ENCODE assay signal across 27 cellular contexts in genomic region chr3:14630404-14631100, GRCh38. TPM values are rescaled to one million over a fixed set of nuclear protein-coding genes. Genes with fewer than 3 reads are reported as not detected.
A peak's percentile ranks its signal among the peaks of the same experiment; 100 is the strongest.
DNase-seq lines count a peak whose midpoint lies in the region; ATAC-seq, FAIRE-seq and TF ChIP-seq lines count a peak whose summit lies in the region.
"Had no signal": no experiment of that assay in that cellular context is flagged by ENCODE, and none has a peak within 500 bp of the region (broad histone marks: within the 10 kb centered on the region; RNA-seq: fewer than 3 reads in every experiment).

No MANE protein-coding gene starts in this region.

- peaks cover 6% of the 10 kb centered on the region; the same call in 1 of the 2 replicates for H3K9me3 ChIP-seq in HepG2 (ENCODE audit: low read length)
- H3K9me3 ChIP-seq in osteoblast (ENCODE audit: low read depth, low read length) = no peaks in the 10 kb centered on the region
- H3K9me3 ChIP-seq: Caco-2, MG63 had no signal

- no peak overlapping the region for H3K27ac Mint-ChIP-seq in activated naive CD4-positive, alpha-beta T cell treated with anti-CD3 and anti-CD28 coated beads for 36 hours
- H3K27ac Mint-ChIP-seq: CD4-positive, alpha-beta memory T cell; T-cell had no signal

- H3K4me1 ChIP-seq in HepG2 (ENCODE audit: insufficient read depth, low read length) (peaks cover 57% of the 10 kb centered on the region), osteoblast (ENCODE audit: insufficient read depth, low read length) (peaks cover 4% of the 10 kb centered on the region)
- H3K4me1 ChIP-seq: Caco-2 had no signal

- in situ Hi-C loops in HepG2 (cut with HindIII; ENCODE audit: extremely low pct_ligation_motif_present, low pct_unique_long_range_greater_than_20kb) = no loop called here

- peak; percentile 30 for DNase-seq in activated CD8-positive, alpha-beta memory T cell treated with anti-CD3 and anti-CD28 coated beads, Interleukin-2, amount 50 U/mL, for 48 hours
- no peak for DNase-seq in activated CD8-positive, alpha-beta memory T cell treated with anti-CD3 and anti-CD28 coated beads, Interleukin-2, amount 50 U/mL, for 4 hours
- DNase-seq in HepG2 (ENCODE audit: low spot score) (no peak), OCI-M2 (lab: John Stamatoyannopoulos, UW; ENCODE audit: unreplicated experiment) (no peak), osteoblast (ENCODE audit: insufficient read length, low spot score, missing footprints) (no peak)
- DNase-seq in activated naive CD4-positive, alpha-beta T cell treated with anti-CD3 and anti-CD28 coated beads for 36 hours = no peak
- DNase-seq: C1 segment of cervical spinal cord; Caco-2; CD4-positive, alpha-beta memory T cell; DMS79 treated with DMSO at 0.1 percent for 48 hours; GF-D8; HCEC 1CT; IMR-90; KG1; MG63; NCI-H187 treated with DMSO at 0.1 percent for 48 hours; NCI-H526 treated with DMSO at 0.1 percent for 48 hours; NK-92 treated with Interleukin-12 subunit alpha and Interleukin-12 subunit beta, amount 100 ng/mL, for 24 hours; SHP77; T-cell had no signal

- H3K9ac ChIP-seq in HepG2 (ENCODE audit: insufficient read depth, low read depth, low read length) = no peak overlapping the region

- BruUV-seq in HepG2 (replicated peaks; lab: Mats Ljungman, UMichigan) = no TSS peak

- H3K4me3 ChIP-seq in HepG2 (replicated peaks in 1 of 3; ENCODE audit: insufficient read depth in 1 of 3, low read depth in 2 of 3, low read length in 3 of 3) (no peak overlapping the region), osteoblast (ENCODE audit: insufficient read depth, low read length) (no peak overlapping the region)
- H3K4me3 ChIP-seq: MG63 had no signal

- TF ChIP-seq EP300 in HepG2 (IDR thresholded peaks at IDR 0.05; ENCODE audit: low read depth in 2 of 2, low read length in 2 of 2) = no peak
- no peak for TF ChIP-seq EP300 in HepG2 (CRISPR knock-in tag; IDR thresholded peaks at IDR 0.05; ENCODE audit: borderline replicate concordance)

- no peaks in the 10 kb centered on the region for H3K79me2 ChIP-seq in HepG2 (ENCODE audit: insufficient read depth, low read length)
- no peaks in the 10 kb centered on the region for H3K79me2 ChIP-seq in osteoblast (ENCODE audit: insufficient read depth, low read length)

- H2AFZ ChIP-seq in HepG2 (ENCODE audit: low read length) (no peak overlapping the region), osteoblast (ENCODE audit: low read length) (no peak overlapping the region)

- H3K4me1 Mint-ChIP-seq in activated naive CD4-positive, alpha-beta T cell treated with anti-CD3 and anti-CD28 coated beads for 36 hours (ENCODE audit: low read depth) = no peaks in the 10 kb centered on the region
- H3K4me1 Mint-ChIP-seq: CD4-positive, alpha-beta memory T cell; T-cell had no signal

- H3K27me3 ChIP-seq in HepG2 (ENCODE audit: control insufficient read depth in 1 of 2, insufficient read depth in 2 of 2, low read length in 2 of 2) = peaks cover 1 to 15% of the 10 kb centered on the region in 2 experiments; a peak in 2 of 5 replicates
- H3K27me3 ChIP-seq in osteoblast (ENCODE audit: insufficient read depth, low read length) = no peaks in the 10 kb centered on the region
- H3K27me3 ChIP-seq: MG63 had no signal

- intact Hi-C loops in HepG2 (cut with micrococcal nuclease; ENCODE audit: unreplicated experiment) = loop anchor here (5.0 kb wide), 1 partner anchor 292 kb away; no protein-coding TSS in a partner anchor
- intact Hi-C loops in activated naive CD4-positive, alpha-beta T cell treated with anti-CD3 and anti-CD28 coated beads for 36 hours (cut with micrococcal nuclease) = no loop called here

- H3K27ac ChIP-seq in VCaP (peak overlapping the region; percentile 20; the same call in 1 of the 2 replicates), HepG2 (ENCODE audit: extremely low read length, insufficient read depth, low read length) (no peak overlapping the region), osteoblast (ENCODE audit: low read depth, low read length) (no peak overlapping the region)
- H3K27ac ChIP-seq: RWPE1 had no signal

- H4K20me1 ChIP-seq in HepG2 (ENCODE audit: insufficient read depth, low read length) (no peaks in the 10 kb centered on the region), osteoblast (ENCODE audit: insufficient read depth, low read length) (no peaks in the 10 kb centered on the region)

- POLR2A ChIA-PET in HepG2 (lab: Yijun Ruan, JAX) = interaction anchor here (0.8 kb wide), 1 partner anchor 21 kb away, joined by 6 read pairs; the partner anchor contains the start of gene CCDC174

- H3K27me3 Mint-ChIP-seq in activated naive CD4-positive, alpha-beta T cell treated with anti-CD3 and anti-CD28 coated beads for 36 hours (ENCODE audit: low read depth) = peaks cover 3% of the 10 kb centered on the region

- no peak for TF ChIP-seq POLR2A in HepG2 (IDR thresholded peaks at IDR 0.05; ENCODE audit: insufficient read depth in 1 of 2, low read depth in 2 of 2, low read length in 2 of 2)

- WGBS in HepG2 (ENCODE audit: low lambda C conversion rate) = 22% methylated on average over 9 of the region's 9 CpGs

- H3K4me2 ChIP-seq in HepG2 (ENCODE audit: low read depth, low read length) (peak overlapping the region; percentile 28), osteoblast (ENCODE audit: insufficient read depth, low read length) (no peak overlapping the region)

- CTCF ChIA-PET in HepG2 (lab: Yijun Ruan, JAX; ENCODE audit: low intra/inter-chr PET ratio, low total read pairs) = no interaction called here
- CTCF ChIA-PET in activated naive CD4-positive, alpha-beta T cell treated with anti-CD3 and anti-CD28 coated beads for 36 hours (lab: Charles Lee) = interaction anchor here (2.6 kb wide), 1 partner anchor 291 kb away, joined by 9 read pairs; no protein-coding TSS in a partner anchor

- no peaks in the 10 kb centered on the region for H3K36me3 Mint-ChIP-seq in activated naive CD4-positive, alpha-beta T cell treated with anti-CD3 and anti-CD28 coated beads for 36 hours (ENCODE audit: low read depth)
- H3K36me3 Mint-ChIP-seq: CD4-positive, alpha-beta memory T cell; T-cell had no signal

- FAIRE-seq in HepG2 (lab: Jason Lieb, UNC) = no peak
- FAIRE-seq: GM12891, H1 had no signal

- no peak overlapping the region for H3K4me3 Mint-ChIP-seq in activated naive CD4-positive, alpha-beta T cell treated with anti-CD3 and anti-CD28 coated beads for 36 hours
- H3K4me3 Mint-ChIP-seq: CD4-positive, alpha-beta memory T cell; T-cell had no signal

- TF ChIP-seq CTCF in VCaP (conservative IDR thresholded peaks at IDR 0.05) = no peak
- TF ChIP-seq CTCF in HepG2 (CRISPR knock-in tag; IDR thresholded peaks at IDR 0.05) = 0 out of 2 replicates have a peak, but pooled peaks have one; percentile 10
- no peak for TF ChIP-seq CTCF in osteoblast (IDR thresholded peaks at IDR 0.05; ENCODE audit: extremely low read depth, low read depth, low read length)

- no peaks in the 10 kb centered on the region for H3K36me3 ChIP-seq in HepG2 (replicated peaks in 1 of 2; ENCODE audit: control insufficient read depth in 1 of 2, insufficient read depth in 2 of 2, low read length in 2 of 2)
- no peaks in the 10 kb centered on the region for H3K36me3 ChIP-seq in osteoblast (ENCODE audit: insufficient read depth, low read length)
- H3K36me3 ChIP-seq: MG63 had no signal

- no peaks in the 10 kb centered on the region for H3K9me3 Mint-ChIP-seq in activated naive CD4-positive, alpha-beta T cell treated with anti-CD3 and anti-CD28 coated beads for 36 hours
- H3K9me3 Mint-ChIP-seq: T-cell had no signal

- no peak for TF ChIP-seq RAD21 in HepG2 (CRISPR knock-in tag; IDR thresholded peaks at IDR 0.05)

- peak; percentile 13; the same call in 1 of the 3 replicates for ATAC-seq in HepG2
- ATAC-seq: Panc1, T-cell had no signal

RNA-seq across cellular contexts. Expression of gene CCDC174, which starts 21.0 kb away (rescaled TPM):
- 11.0 and 12.4 TPM in 2 replicates for total RNA-seq in HepG2 (2016; rRNA removed; fragmentation: Illumina TruSeq; extraction: Trizol)
- total RNA-seq in HepG2 (2016; cell fraction: cytosol; rRNA removed; fragmentation: Illumina TruSeq; extraction: Trizol; ENCODE audit: low read depth) = 1.1 and 1.3 TPM in 2 replicates
- total RNA-seq in HepG2 (2016; cell fraction: insoluble cytoplasmic fraction; rRNA removed; fragmentation: Illumina TruSeq; extraction: Trizol) = 10.0 and 11.0 TPM in 2 replicates
- 2.5 and 2.8 TPM in 2 replicates for total RNA-seq in HepG2 (2016; cell fraction: membrane; rRNA removed; fragmentation: Illumina TruSeq; extraction: Trizol)
- 18.2 and 18.6 TPM in 2 replicates for total RNA-seq in HepG2 (2016; cell fraction: nucleus; rRNA removed; fragmentation: Illumina TruSeq; extraction: Trizol)
- 4.5 and 5.4 TPM in 2 replicates for polyA plus RNA-seq in HepG2 (2011; rRNA removed)
- polyA plus RNA-seq in HepG2 (2011; cell fraction: cytosol; rRNA removed) = 2.7 and 3.4 TPM in 2 replicates
- 11.4 and 15.7 TPM in 2 replicates for polyA plus RNA-seq in HepG2 (2011; cell fraction: nucleus; rRNA removed)
- polyA plus RNA-seq in HepG2 (2012) = 10.8 and 13.5 TPM in 2 replicates
- 1.2 and 1.6 TPM in 2 replicates for polyA plus RNA-seq in HepG2 (2016; cell fraction: cytosol; fragmentation: Illumina TruSeq; extraction: Trizol; ENCODE audit: low read depth)
- 15.5 and 17.8 TPM in 2 replicates for polyA plus RNA-seq in HepG2 (2016; cell fraction: insoluble cytoplasmic fraction; fragmentation: Illumina TruSeq; extraction: Trizol; ENCODE audit: low read depth)
- polyA plus RNA-seq in HepG2 (2016; cell fraction: membrane; fragmentation: Illumina TruSeq; extraction: Trizol; ENCODE audit: low read depth) = 2.6 and 3.0 TPM in 2 replicates
- 21.4 and 21.8 TPM in 2 replicates for polyA plus RNA-seq in HepG2 (2016; cell fraction: nucleus; fragmentation: Illumina TruSeq; extraction: Trizol; ENCODE audit: insufficient read depth, low read depth)
- polyA minus RNA-seq in HepG2 (2011; rRNA and poly(A)+ RNA removed; ENCODE audit: low replicate concordance) = 4.1 and 5.1 TPM in 2 replicates
- polyA minus RNA-seq in HepG2 (2011; cell fraction: cytosol; rRNA and poly(A)+ RNA removed) = 3.6 and 4.7 TPM in 2 replicates
- polyA minus RNA-seq in HepG2 (2011; cell fraction: nucleus; rRNA and poly(A)+ RNA removed) = 20.6 and 21.2 TPM in 2 replicates
- total RNA-seq in activated naive CD4-positive, alpha-beta T cell treated with anti-CD3 and anti-CD28 coated beads for 36 hours = 10 to 100 TPM; 16.1 to 20.7 TPM
- 14.5 and 16.2 TPM in 2 replicates for total RNA-seq in osteoblast

RNA-seq across cellular contexts. Expression of gene C3orf20, which starts 44.4 kb away (rescaled TPM):
- total RNA-seq in HepG2 (2016; rRNA removed; fragmentation: Illumina TruSeq; extraction: Trizol) (0.04 TPM in 1 of 2 replicates, not detected in the other), osteoblast (under 0.01 and 0.29 TPM in 2 replicates)
- total RNA-seq in HepG2 (2016; cell fraction: cytosol; rRNA removed; fragmentation: Illumina TruSeq; extraction: Trizol; ENCODE audit: low read depth) = not detected in 2 replicates
- 0.09 TPM in 1 of 2 replicates, not detected in the other for total RNA-seq in HepG2 (2016; cell fraction: insoluble cytoplasmic fraction; rRNA removed; fragmentation: Illumina TruSeq; extraction: Trizol)
- not detected in 2 replicates for total RNA-seq in HepG2 (2016; cell fraction: membrane; rRNA removed; fragmentation: Illumina TruSeq; extraction: Trizol)
- total RNA-seq in HepG2 (2016; cell fraction: nucleus; rRNA removed; fragmentation: Illumina TruSeq; extraction: Trizol) = 0.16 and 0.22 TPM in 2 replicates
- polyA plus RNA-seq in HepG2 (2011; rRNA removed) = 0.03 and 0.08 TPM in 2 replicates
- 0.10 TPM in 1 of 2 replicates, not detected in the other for polyA plus RNA-seq in HepG2 (2011; cell fraction: cytosol; rRNA removed)
- 0.26 and 0.47 TPM in 2 replicates for polyA plus RNA-seq in HepG2 (2011; cell fraction: nucleus; rRNA removed)
- 0.05 and 0.17 TPM in 2 replicates for polyA plus RNA-seq in HepG2 (2012)
- not detected in 2 replicates for polyA plus RNA-seq in HepG2 (2016; cell fraction: cytosol; fragmentation: Illumina TruSeq; extraction: Trizol; ENCODE audit: low read depth)
- not detected in 2 replicates for polyA plus RNA-seq in HepG2 (2016; cell fraction: insoluble cytoplasmic fraction; fragmentation: Illumina TruSeq; extraction: Trizol; ENCODE audit: low read depth)
- not detected in 2 replicates for polyA plus RNA-seq in HepG2 (2016; cell fraction: membrane; fragmentation: Illumina TruSeq; extraction: Trizol; ENCODE audit: low read depth)
- 0.15 and 0.16 TPM in 2 replicates for polyA plus RNA-seq in HepG2 (2016; cell fraction: nucleus; fragmentation: Illumina TruSeq; extraction: Trizol; ENCODE audit: insufficient read depth, low read depth)
- 0.12 TPM in 1 of 2 replicates, not detected in the other for polyA minus RNA-seq in HepG2 (2011; rRNA and poly(A)+ RNA removed; ENCODE audit: low replicate concordance)
- polyA minus RNA-seq in HepG2 (2011; cell fraction: cytosol; rRNA and poly(A)+ RNA removed) = not detected in 2 replicates
- 0.37 and 0.52 TPM in 2 replicates for polyA minus RNA-seq in HepG2 (2011; cell fraction: nucleus; rRNA and poly(A)+ RNA removed)
- under 1 TPM; 0.12 to 0.17 TPM for total RNA-seq in activated naive CD4-positive, alpha-beta T cell treated with anti-CD3 and anti-CD28 coated beads for 36 hours
- total RNA-seq: H1, IMR-90, NCI-H460, SK-MEL-5 had no signal
- polyA plus RNA-seq: CD4-positive, alpha-beta memory T cell; H1; IMR-90 had no signal
